9 cellular contexts compared by ENCODE assay signal in genomic region chr10:117780411-117780810, GRCh38.
"Had no signal": no experiment of that assay in that cellular context is flagged by ENCODE, and none has a peak within 500 bp of the region (broad histone marks: within the 10 kb centered on the region; RNA-seq: fewer than 3 reads in every experiment).

No MANE protein-coding gene starts in this region.

- H3K9ac ChIP-seq: KMS-11 had no signal

- ATAC-seq: HepG2, K562 had no signal

- H3K27ac Mint-ChIP-seq: IgD-negative memory B cell had no signal

- H3K36me3 Mint-ChIP-seq: IgD-negative memory B cell had no signal

- H3K4me3 ChIP-seq: K562 had no signal

- DNase-seq: Karpas-422, KBM-7, KG1 had no signal

- H3K4me3 Mint-ChIP-seq: IgD-negative memory B cell had no signal

- FAIRE-seq: HepG2, HTR-8/SVneo, K562 had no signal

- H3K4me2 ChIP-seq: KMS-11 had no signal

- H3K27ac ChIP-seq: HL-60, KMS-11 had no signal
